8 cellular contexts compared by ENCODE assay signal in the genomic region with DNA sequence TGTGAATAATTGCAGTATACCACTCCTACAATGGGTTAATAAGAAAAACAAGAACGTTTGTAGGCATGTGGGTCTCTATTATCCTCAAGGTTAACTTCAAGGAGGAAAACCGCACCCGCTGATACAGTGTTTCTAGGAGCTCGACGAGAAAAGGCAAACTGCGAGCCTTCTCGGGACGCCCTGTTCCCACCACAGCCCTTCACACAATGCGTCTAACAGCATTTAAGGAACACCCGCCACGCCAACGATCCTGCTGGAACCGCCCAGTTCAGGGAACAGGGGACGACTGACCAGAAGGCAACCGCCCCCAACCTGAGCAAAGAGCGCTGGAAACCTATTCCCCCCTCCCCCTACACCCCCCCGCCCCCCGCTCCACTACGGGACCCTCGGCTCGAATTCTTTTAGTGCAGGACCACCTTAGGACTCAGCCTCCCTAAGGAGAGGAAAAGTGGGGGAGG. TPM values are rescaled to one million over a fixed set of nuclear protein-coding genes. Genes with fewer than 3 reads are reported as not detected.
DNase-seq lines count a peak whose midpoint lies in the region; ATAC-seq and TF ChIP-seq lines count a peak whose summit lies in the region.

No MANE protein-coding gene starts in this region.

- ATAC-seq in sciatic nerve: peak; percentile 83
- ATAC-seq in HG03469 (IDR thresholded peaks at IDR 0.05; ENCODE audit: unreplicated experiment): no peak

- H3K4me1 ChIP-seq in NT2/D1 (ENCODE audit: insufficient read depth, insufficient read length): no peaks in the 10 kb centered on the region

- H3K4me3 ChIP-seq in NT2/D1 (ENCODE audit: insufficient read length, low read depth) (peak overlapping the region; percentile 77), astrocyte of the cerebellum (ENCODE audit: low read depth, low read length) (peak overlapping the region; percentile 97), iPS-11a (ENCODE audit: low read depth, low read length) (peak overlapping the region; percentile 87)

- intact Hi-C loops in sciatic nerve (cut with DNase I): loop anchor here (1.0 kb wide), 1 partner anchor 35 kb away; no protein-coding TSS in a partner anchor

- DNase-seq in NCI-H510A treated with DMSO at 0.1 percent for 48 hours (lab: John Stamatoyannopoulos, UW) (peak; percentile 44), NCI-H510A (lab: John Stamatoyannopoulos, UW) (no peak), NT2/D1 (ENCODE audit: low read depth, low spot score) (no peak), astrocyte of the cerebellum (ENCODE audit: low read depth) (no peak), sciatic nerve (ENCODE audit: low spot score) (peak; percentile 84), GM19240 (ENCODE audit: insufficient read length, low spot score) (no peak)

- no peaks in the 10 kb centered on the region for H3K9me3 ChIP-seq in NT2/D1 (ENCODE audit: insufficient read depth, low read length)

- peak overlapping the region; percentile 86 for H3K9ac ChIP-seq in NT2/D1 (ENCODE audit: insufficient read length, low read depth)

- H3K27me3 ChIP-seq in NT2/D1 (ENCODE audit: insufficient read depth, insufficient read length): peaks cover 3% of the 10 kb centered on the region

- H3K36me3 ChIP-seq in NT2/D1 (ENCODE audit: insufficient read depth, insufficient read length, low read length): peaks cover 22% of the 10 kb centered on the region

- TF ChIP-seq CTCF in astrocyte of the cerebellum (IDR thresholded peaks at IDR 0.05; ENCODE audit: low read depth, low read length, missing control alignments): no peak

- in situ Hi-C loops in astrocyte of the cerebellum (cut with HindIII; ENCODE audit: low sequenced_read_pairs): loop anchor here (10.0 kb wide), 1 partner anchor 60 kb away; no protein-coding TSS in a partner anchor

RNA-seq across cellular contexts. Expression of gene TMSB10, which starts 0.7 kb away (rescaled TPM):
- 1,367 TPM for total RNA-seq in sciatic nerve

RNA-seq across cellular contexts. Expression of gene TRABD2A, which starts 23.9 kb away (rescaled TPM):
- total RNA-seq in sciatic nerve: 2.1 TPM

Comparison
In these comparisons a context has a peak if more than half of its experiments do, and no peak if none do; other contexts are left out.
1. DNase-seq: peak in NCI-H510A treated with DMSO at 0.1 percent for 48 hours (single experiment) and sciatic nerve (single experiment); none in NCI-H510A (single experiment), NT2/D1 (single experiment), astrocyte of the cerebellum (single experiment) and GM19240 (single experiment).
2. Peak in every context shown above with its lines, with median percentiles within 50 percentile points of each other: H3K4me3 ChIP-seq.